ENCODE assay signal across 9 cellular contexts in the genomic region with DNA sequence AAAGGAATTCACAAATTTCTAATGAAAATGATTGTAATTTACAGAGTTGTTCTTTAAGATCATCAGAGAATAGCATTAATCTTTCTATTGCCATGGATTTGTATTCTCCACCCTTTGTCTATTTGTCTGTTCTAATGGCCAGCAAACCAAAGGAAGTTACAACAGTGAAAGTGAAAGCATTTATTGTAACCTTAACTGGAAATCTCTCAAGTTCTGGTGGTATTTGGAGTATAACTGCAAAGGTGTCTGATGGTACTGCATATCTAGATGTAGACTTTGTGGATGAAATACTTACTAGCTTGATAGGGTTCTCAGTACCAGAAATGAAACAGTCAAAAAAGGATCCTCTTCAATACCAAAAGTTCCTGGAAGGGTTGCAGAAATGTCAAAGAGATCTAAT. TPM values are rescaled to one million over a fixed set of nuclear protein-coding genes. Genes with fewer than 3 reads are reported as not detected.
DNase-seq lines count a peak whose midpoint lies in the region; ATAC-seq and TF ChIP-seq lines count a peak whose summit lies in the region.
"Had no signal": no experiment of that assay in that cellular context is flagged by ENCODE, and none has a peak within 500 bp of the region (broad histone marks: within the 10 kb centered on the region; RNA-seq: fewer than 3 reads in every experiment).

No MANE protein-coding gene starts in this region.

- TF ChIP-seq CTCF in AG10803 (conservative IDR thresholded peaks at IDR 0.05; ENCODE audit: low read length) (no peak), foreskin fibroblast (IDR thresholded peaks at IDR 0.05; ENCODE audit: low read depth, low read length) (no peak)

- H3K4me3 ChIP-seq in AG10803 (ENCODE audit: low read length) (no peak overlapping the region), foreskin fibroblast (ENCODE audit: low read depth in 1 of 2, low read length in 2 of 2) (no peak overlapping the region)

- DNase-seq in AG10803 (ENCODE audit: low read depth), result peak; percentile 15
- DNase-seq in dermis microvascular lymphatic vessel endothelial cell (ENCODE audit: low read depth in 2 of 2), result peak; percentile 10 to 43
- no peak for DNase-seq in anterior cingulate cortex (lab: John Stamatoyannopoulos, UW)
- DNase-seq in foreskin fibroblast, result no peak
- no peak for DNase-seq in stimulated activated CD4-positive, alpha-beta T cell treated with anti-CD3 and anti-CD28 coated beads, Interleukin-15, amount 100 ng/mL, for 24 hours
- no peak for DNase-seq in HuH-7 (ENCODE audit: low spot score)
- DNase-seq: NCI-H524 treated with DMSO at 0.1 percent for 48 hours had no signal

- peak; percentile 74 for ATAC-seq in GM19372 (IDR thresholded peaks at IDR 0.05; ENCODE audit: low read depth, unreplicated experiment)
- ATAC-seq in HG03108 (IDR thresholded peaks at IDR 0.05; ENCODE audit: unreplicated experiment), result peak; percentile 60

RNA-seq across cellular contexts. Expression of a gene that starts 21.7 kb away (rescaled TPM):
- 5.5 and 6.8 TPM in 2 replicates for total RNA-seq in dermis microvascular lymphatic vessel endothelial cell

RNA-seq across cellular contexts. Expression of a gene that starts 22.3 kb away (rescaled TPM):
- total RNA-seq in dermis microvascular lymphatic vessel endothelial cell, result 686 and 723 TPM in 2 replicates

Comparison
In these comparisons a context has a peak if more than half of its experiments do, and no peak if none do; other contexts are left out.
1. DNase-seq: peak in AG10803 (single experiment) and dermis microvascular lymphatic vessel endothelial cell (2 of 2); none in anterior cingulate cortex (0 of 58), foreskin fibroblast (0 of 2), stimulated activated CD4-positive, alpha-beta T cell treated with anti-CD3 and anti-CD28 coated beads, Interleukin-15, amount 100 ng/mL, for 24 hours (single experiment) and HuH-7 (single experiment).